Comparison of ENCODE assay signal across 1 cellular context in the genomic region with DNA sequence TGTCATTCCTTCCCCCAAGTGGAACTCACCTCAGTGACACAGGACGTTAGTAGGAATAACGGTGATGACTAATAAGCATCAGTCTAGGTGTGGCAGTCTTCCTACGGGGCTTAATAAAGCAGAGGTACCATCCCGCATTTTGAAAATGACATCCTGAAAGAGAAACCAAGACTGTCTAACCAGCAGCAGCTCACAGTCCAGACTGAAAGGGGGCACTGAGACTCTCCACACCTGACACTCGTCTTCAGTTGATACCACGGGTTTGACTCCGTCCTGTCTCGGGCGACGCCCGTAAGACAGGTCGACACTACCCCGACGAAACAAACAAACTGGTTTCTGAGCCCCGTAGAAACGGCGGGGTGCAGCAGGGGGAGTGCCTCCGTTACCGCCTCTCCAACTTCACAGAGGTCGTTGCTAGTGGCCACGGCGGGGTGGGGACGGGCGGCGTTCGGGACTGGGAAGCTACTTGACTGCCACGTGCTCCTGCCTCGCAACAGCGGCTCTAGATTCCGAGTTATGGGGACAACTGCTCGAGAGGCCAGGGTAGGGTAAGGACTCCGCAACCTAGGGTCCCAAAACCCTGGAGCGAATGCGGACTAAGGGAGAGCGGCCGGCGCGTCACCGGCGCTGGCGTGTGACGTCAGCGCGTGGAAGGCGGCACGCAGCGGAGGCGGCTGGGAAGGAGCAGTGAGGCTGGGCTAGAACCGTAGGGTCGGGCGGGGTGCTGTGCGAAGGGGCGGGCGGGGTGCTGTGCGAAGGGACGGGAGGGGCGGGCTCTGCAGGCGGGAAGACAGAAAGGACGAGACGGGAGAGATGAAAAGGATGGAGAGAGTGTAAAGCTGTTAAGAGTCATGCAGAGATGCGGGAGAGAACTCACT.
TF ChIP-seq lines count a peak whose summit lies in the region.

A gene with protein sequence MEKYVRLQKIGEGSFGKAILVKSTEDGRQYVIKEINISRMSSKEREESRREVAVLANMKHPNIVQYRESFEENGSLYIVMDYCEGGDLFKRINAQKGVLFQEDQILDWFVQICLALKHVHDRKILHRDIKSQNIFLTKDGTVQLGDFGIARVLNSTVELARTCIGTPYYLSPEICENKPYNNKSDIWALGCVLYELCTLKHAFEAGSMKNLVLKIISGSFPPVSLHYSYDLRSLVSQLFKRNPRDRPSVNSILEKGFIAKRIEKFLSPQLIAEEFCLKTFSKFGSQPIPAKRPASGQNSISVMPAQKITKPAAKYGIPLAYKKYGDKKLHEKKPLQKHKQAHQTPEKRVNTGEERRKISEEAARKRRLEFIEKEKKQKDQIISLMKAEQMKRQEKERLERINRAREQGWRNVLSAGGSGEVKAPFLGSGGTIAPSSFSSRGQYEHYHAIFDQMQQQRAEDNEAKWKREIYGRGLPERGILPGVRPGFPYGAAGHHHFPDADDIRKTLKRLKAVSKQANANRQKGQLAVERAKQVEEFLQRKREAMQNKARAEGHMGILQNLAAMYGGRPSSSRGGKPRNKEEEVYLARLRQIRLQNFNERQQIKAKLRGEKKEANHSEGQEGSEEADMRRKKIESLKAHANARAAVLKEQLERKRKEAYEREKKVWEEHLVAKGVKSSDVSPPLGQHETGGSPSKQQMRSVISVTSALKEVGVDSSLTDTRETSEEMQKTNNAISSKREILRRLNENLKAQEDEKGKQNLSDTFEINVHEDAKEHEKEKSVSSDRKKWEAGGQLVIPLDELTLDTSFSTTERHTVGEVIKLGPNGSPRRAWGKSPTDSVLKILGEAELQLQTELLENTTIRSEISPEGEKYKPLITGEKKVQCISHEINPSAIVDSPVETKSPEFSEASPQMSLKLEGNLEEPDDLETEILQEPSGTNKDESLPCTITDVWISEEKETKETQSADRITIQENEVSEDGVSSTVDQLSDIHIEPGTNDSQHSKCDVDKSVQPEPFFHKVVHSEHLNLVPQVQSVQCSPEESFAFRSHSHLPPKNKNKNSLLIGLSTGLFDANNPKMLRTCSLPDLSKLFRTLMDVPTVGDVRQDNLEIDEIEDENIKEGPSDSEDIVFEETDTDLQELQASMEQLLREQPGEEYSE (N-terminal part only) (minus strand): TSS at position 593 of the 878 bp plus-strand sequence. CDS start 9,953 bp downstream, outside the sequence.

TF ChIP-seq in K562, 482 proteins besides CTCF, POLR2A, EP300 and RAD21 (continued from another document and continues in another):
- TF ChIP-seq NCOA6 (IDR thresholded peaks at IDR 0.05) (peak; percentile 72; the same call in 1 of the 2 replicates), HMG20A (CRISPR knock-in tag; conservative IDR thresholded peaks at IDR 0.05) (no peak), FOSL1 (tag; conservative IDR thresholded peaks at IDR 0.05) (peak; percentile 51; the same call in 1 of the 2 replicates), E2F3 (CRISPR knock-in tag; IDR thresholded peaks at IDR 0.05) (0 out of 2 replicates have a peak, but pooled peaks have one; percentile 43), HIVEP1 (CRISPR knock-in tag; IDR thresholded peaks at IDR 0.05) (no peak), SMAD1 (IDR thresholded peaks at IDR 0.05; ENCODE audit: low read depth, low read length, partially characterized antibody) (peak; percentile 87), ATF7 (IDR thresholded peaks at IDR 0.05) (peak; percentile 93), CBX3 (IDR thresholded peaks at IDR 0.05; ENCODE audit: borderline replicate concordance in 1 of 2, low read length in 2 of 2) (peak in 1 of 2 experiments; percentile 18; a peak in 1 of 3 replicates), SRSF3 (IDR thresholded peaks at IDR 0.05; ENCODE audit: insufficient read depth, low read length) (no peak), EGR1 (conservative IDR thresholded peaks at IDR 0.05) (peak; percentile 79), ZFP30 (CRISPR knock-in tag; IDR thresholded peaks at IDR 0.05; ENCODE audit: borderline replicate concordance) (no peak), SIN3A (IDR thresholded peaks at IDR 0.05; ENCODE audit: borderline replicate concordance in 2 of 2, control insufficient read depth in 1 of 2, low read depth in 2 of 2, low read length in 2 of 2) (0 out of 4 replicates have a peak, but pooled peaks of 1 of the 2 experiments have one; percentile 41), PHF20 (IDR thresholded peaks at IDR 0.05; ENCODE audit: partially characterized antibody) (peak; percentile 70), NRF1 (conservative IDR thresholded peaks at IDR 0.05 in 1 of 2, IDR thresholded peaks at IDR 0.05 in 1 of 2) (peak; percentile 39 to 47; a peak in 3 of 4 replicates), ZEB2 (IDR thresholded peaks at IDR 0.05) (peak; percentile 59; the same call in 1 of the 2 replicates), STAT5B (CRISPR knock-in tag; IDR thresholded peaks at IDR 0.05) (no peak), BCOR (IDR thresholded peaks at IDR 0.05) (0 out of 2 replicates have a peak, but pooled peaks have one; percentile 39), POLR2H (tag; IDR thresholded peaks at IDR 0.05; ENCODE audit: low read depth) (peak; percentile 54), HCFC1 (IDR thresholded peaks at IDR 0.05; ENCODE audit: low read depth, low read length) (peak; percentile 67), KDM2B (CRISPR knock-in tag; IDR thresholded peaks at IDR 0.05) (0 out of 2 replicates have a peak, but pooled peaks have one; percentile 25), CHCHD3 (CRISPR knock-in tag; IDR thresholded peaks at IDR 0.05) (peak; percentile 62; the same call in 1 of the 2 replicates), MBD2 (IDR thresholded peaks at IDR 0.05; ENCODE audit: borderline replicate concordance, low read depth) (peak; percentile 80; the same call in 1 of the 2 replicates), NFIC (IDR thresholded peaks at IDR 0.05) (peak; percentile 26; the same call in 1 of the 2 replicates), ZNF24 (IDR thresholded peaks at IDR 0.05) (peak; percentile 24; the same call in 1 of the 2 replicates), ZSCAN29 (IDR thresholded peaks at IDR 0.05) (peak; percentile 90), CBX1 (IDR thresholded peaks at IDR 0.05; ENCODE audit: low read depth) (peak; percentile 71; the same call in 1 of the 2 replicates), SREBF1 (IDR thresholded peaks at IDR 0.05; ENCODE audit: borderline replicate concordance, low read depth, low read length) (0 out of 2 replicates have a peak, but pooled peaks have one; percentile 23)
- TF ChIP-seq, protein P1, sequence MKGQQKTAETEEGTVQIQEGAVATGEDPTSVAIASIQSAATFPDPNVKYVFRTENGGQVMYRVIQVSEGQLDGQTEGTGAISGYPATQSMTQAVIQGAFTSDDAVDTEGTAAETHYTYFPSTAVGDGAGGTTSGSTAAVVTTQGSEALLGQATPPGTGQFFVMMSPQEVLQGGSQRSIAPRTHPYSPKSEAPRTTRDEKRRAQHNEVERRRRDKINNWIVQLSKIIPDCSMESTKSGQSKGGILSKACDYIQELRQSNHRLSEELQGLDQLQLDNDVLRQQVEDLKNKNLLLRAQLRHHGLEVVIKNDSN (CRISPR knock-in tag; IDR thresholded peaks at IDR 0.05), result peak; percentile 11; the same call in 1 of the 2 replicates
- TF ChIP-seq, protein P2, sequence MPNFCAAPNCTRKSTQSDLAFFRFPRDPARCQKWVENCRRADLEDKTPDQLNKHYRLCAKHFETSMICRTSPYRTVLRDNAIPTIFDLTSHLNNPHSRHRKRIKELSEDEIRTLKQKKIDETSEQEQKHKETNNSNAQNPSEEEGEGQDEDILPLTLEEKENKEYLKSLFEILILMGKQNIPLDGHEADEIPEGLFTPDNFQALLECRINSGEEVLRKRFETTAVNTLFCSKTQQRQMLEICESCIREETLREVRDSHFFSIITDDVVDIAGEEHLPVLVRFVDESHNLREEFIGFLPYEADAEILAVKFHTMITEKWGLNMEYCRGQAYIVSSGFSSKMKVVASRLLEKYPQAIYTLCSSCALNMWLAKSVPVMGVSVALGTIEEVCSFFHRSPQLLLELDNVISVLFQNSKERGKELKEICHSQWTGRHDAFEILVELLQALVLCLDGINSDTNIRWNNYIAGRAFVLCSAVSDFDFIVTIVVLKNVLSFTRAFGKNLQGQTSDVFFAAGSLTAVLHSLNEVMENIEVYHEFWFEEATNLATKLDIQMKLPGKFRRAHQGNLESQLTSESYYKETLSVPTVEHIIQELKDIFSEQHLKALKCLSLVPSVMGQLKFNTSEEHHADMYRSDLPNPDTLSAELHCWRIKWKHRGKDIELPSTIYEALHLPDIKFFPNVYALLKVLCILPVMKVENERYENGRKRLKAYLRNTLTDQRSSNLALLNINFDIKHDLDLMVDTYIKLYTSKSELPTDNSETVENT (CRISPR knock-in tag; IDR thresholded peaks at IDR 0.05), result peak; percentile 66; the same call in 1 of the 2 replicates
- TF ChIP-seq, protein P3, sequence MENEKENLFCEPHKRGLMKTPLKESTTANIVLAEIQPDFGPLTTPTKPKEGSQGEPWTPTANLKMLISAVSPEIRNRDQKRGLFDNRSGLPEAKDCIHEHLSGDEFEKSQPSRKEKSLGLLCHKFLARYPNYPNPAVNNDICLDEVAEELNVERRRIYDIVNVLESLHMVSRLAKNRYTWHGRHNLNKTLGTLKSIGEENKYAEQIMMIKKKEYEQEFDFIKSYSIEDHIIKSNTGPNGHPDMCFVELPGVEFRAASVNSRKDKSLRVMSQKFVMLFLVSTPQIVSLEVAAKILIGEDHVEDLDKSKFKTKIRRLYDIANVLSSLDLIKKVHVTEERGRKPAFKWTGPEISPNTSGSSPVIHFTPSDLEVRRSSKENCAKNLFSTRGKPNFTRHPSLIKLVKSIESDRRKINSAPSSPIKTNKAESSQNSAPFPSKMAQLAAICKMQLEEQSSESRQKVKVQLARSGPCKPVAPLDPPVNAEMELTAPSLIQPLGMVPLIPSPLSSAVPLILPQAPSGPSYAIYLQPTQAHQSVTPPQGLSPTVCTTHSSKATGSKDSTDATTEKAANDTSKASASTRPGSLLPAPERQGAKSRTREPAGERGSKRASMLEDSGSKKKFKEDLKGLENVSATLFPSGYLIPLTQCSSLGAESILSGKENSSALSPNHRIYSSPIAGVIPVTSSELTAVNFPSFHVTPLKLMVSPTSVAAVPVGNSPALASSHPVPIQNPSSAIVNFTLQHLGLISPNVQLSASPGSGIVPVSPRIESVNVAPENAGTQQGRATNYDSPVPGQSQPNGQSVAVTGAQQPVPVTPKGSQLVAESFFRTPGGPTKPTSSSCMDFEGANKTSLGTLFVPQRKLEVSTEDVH (IDR thresholded peaks at IDR 0.05; ENCODE audit: low read depth, partially characterized antibody), result peak; percentile 56
- TF ChIP-seq, protein P4, sequence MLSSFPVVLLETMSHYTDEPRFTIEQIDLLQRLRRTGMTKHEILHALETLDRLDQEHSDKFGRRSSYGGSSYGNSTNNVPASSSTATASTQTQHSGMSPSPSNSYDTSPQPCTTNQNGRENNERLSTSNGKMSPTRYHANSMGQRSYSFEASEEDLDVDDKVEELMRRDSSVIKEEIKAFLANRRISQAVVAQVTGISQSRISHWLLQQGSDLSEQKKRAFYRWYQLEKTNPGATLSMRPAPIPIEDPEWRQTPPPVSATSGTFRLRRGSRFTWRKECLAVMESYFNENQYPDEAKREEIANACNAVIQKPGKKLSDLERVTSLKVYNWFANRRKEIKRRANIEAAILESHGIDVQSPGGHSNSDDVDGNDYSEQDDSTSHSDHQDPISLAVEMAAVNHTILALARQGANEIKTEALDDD (IDR thresholded peaks at IDR 0.05), result peak; percentile 58; the same call in 1 of the 2 replicates
- TF ChIP-seq, protein P5, sequence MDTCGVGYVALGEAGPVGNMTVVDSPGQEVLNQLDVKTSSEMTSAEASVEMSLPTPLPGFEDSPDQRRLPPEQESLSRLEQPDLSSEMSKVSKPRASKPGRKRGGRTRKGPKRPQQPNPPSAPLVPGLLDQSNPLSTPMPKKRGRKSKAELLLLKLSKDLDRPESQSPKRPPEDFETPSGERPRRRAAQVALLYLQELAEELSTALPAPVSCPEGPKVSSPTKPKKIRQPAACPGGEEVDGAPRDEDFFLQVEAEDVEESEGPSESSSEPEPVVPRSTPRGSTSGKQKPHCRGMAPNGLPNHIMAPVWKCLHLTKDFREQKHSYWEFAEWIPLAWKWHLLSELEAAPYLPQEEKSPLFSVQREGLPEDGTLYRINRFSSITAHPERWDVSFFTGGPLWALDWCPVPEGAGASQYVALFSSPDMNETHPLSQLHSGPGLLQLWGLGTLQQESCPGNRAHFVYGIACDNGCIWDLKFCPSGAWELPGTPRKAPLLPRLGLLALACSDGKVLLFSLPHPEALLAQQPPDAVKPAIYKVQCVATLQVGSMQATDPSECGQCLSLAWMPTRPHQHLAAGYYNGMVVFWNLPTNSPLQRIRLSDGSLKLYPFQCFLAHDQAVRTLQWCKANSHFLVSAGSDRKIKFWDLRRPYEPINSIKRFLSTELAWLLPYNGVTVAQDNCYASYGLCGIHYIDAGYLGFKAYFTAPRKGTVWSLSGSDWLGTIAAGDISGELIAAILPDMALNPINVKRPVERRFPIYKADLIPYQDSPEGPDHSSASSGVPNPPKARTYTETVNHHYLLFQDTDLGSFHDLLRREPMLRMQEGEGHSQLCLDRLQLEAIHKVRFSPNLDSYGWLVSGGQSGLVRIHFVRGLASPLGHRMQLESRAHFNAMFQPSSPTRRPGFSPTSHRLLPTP (IDR thresholded peaks at IDR 0.05; ENCODE audit: borderline replicate concordance, extremely low read depth, insufficient read length), result no peak
- TF ChIP-seq, protein P6, sequence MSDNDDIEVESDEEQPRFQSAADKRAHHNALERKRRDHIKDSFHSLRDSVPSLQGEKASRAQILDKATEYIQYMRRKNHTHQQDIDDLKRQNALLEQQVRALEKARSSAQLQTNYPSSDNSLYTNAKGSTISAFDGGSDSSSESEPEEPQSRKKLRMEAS (CRISPR knock-in tag; IDR thresholded peaks at IDR 0.05), result peak; percentile 84
- TF ChIP-seq, protein P7, sequence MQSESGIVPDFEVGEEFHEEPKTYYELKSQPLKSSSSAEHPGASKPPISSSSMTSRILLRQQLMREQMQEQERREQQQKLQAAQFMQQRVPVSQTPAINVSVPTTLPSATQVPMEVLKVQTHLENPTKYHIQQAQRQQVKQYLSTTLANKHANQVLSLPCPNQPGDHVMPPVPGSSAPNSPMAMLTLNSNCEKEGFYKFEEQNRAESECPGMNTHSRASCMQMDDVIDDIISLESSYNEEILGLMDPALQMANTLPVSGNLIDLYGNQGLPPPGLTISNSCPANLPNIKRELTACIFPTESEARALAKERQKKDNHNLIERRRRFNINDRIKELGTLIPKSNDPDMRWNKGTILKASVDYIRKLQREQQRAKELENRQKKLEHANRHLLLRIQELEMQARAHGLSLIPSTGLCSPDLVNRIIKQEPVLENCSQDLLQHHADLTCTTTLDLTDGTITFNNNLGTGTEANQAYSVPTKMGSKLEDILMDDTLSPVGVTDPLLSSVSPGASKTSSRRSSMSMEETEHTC (IDR thresholded peaks at IDR 0.05), result no peak
- TF ChIP-seq, protein P8, sequence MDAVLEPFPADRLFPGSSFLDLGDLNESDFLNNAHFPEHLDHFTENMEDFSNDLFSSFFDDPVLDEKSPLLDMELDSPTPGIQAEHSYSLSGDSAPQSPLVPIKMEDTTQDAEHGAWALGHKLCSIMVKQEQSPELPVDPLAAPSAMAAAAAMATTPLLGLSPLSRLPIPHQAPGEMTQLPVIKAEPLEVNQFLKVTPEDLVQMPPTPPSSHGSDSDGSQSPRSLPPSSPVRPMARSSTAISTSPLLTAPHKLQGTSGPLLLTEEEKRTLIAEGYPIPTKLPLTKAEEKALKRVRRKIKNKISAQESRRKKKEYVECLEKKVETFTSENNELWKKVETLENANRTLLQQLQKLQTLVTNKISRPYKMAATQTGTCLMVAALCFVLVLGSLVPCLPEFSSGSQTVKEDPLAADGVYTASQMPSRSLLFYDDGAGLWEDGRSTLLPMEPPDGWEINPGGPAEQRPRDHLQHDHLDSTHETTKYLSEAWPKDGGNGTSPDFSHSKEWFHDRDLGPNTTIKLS (IDR thresholded peaks at IDR 0.05; ENCODE audit: borderline replicate concordance, low read depth), result peak; percentile 58; the same call in 1 of the 2 replicates
